Comparison of ENCODE assay signal across 15 cellular contexts in genomic region chr2:144328933-144329332, GRCh38.
DNase-seq lines count a peak whose midpoint lies in the region; ATAC-seq and TF ChIP-seq lines count a peak whose summit lies in the region.
"Had no signal": no experiment of that assay in that cellular context is flagged by ENCODE, and none has a peak within 500 bp of the region (broad histone marks: within the 10 kb centered on the region; RNA-seq: fewer than 3 reads in every experiment).

No MANE protein-coding gene starts in this region.

- peaks cover 11% of the 10 kb centered on the region for H3K79me2 ChIP-seq in SK-N-SH (ENCODE audit: insufficient read depth)

- no peaks in the 10 kb centered on the region for H4K20me1 ChIP-seq in SK-N-SH (ENCODE audit: insufficient read depth)

- H3K9me2 ChIP-seq in SK-N-SH: no peaks in the 10 kb centered on the region

- 90% methylated on average over 7 of the region's 7 CpGs for WGBS in SK-N-SH (ENCODE audit: low lambda C conversion rate)

- H3K27ac Mint-ChIP-seq in T-helper 17 cell: peak overlapping the region; percentile 60
- peak overlapping the region; percentile 73 for H3K27ac Mint-ChIP-seq in activated naive CD8-positive, alpha-beta T cell treated with anti-CD3 and anti-CD28 coated beads, Interleukin-2, amount 50 U/mL, for 24 hours
- peak overlapping the region; percentile 60 for H3K27ac Mint-ChIP-seq in stimulated activated naive CD8-positive, alpha-beta T cell treated with anti-CD3 and anti-CD28 coated beads, Interleukin-15, Interleukin-2, amounts not matched to agents 100 ng/mL and 50 ng/mL, for 24 hours

- no peak for ATAC-seq in activated T-cell treated with anti-CD3 and anti-CD28 coated beads, Interleukin-2, amount 50 U/mL, for 4 hours
- ATAC-seq in T-helper 17 cell: no peak
- ATAC-seq in activated naive CD8-positive, alpha-beta T cell treated with anti-CD3 and anti-CD28 coated beads, Interleukin-2, amount 50 U/mL, for 24 hours: no peak
- ATAC-seq: HCT116 had no signal

- H3K4me2 ChIP-seq in SK-N-SH: no peak overlapping the region

- no peak overlapping the region for H3K27ac ChIP-seq in SK-N-SH (ENCODE audit: low read depth in 2 of 2, low read length in 1 of 2)
- H3K27ac ChIP-seq: RWPE1 had no signal

- H3K36me3 ChIP-seq in SK-N-SH (replicated peaks in 1 of 2; ENCODE audit: control insufficient read depth in 1 of 2, insufficient read depth in 2 of 2, low read length in 1 of 2): no peaks in the 10 kb centered on the region

- no peaks in the 10 kb centered on the region for H3K9me3 Mint-ChIP-seq in activated T-cell treated with anti-CD3 and anti-CD28 coated beads, Interleukin-2, amount 50 U/mL, for 4 hours
- H3K9me3 Mint-ChIP-seq in activated naive CD8-positive, alpha-beta T cell treated with anti-CD3 and anti-CD28 coated beads, Interleukin-2, amount 50 U/mL, for 24 hours: peaks cover 4% of the 10 kb centered on the region
- no peaks in the 10 kb centered on the region for H3K9me3 Mint-ChIP-seq in stimulated activated naive CD8-positive, alpha-beta T cell treated with anti-CD3 and anti-CD28 coated beads, Interleukin-15, Interleukin-2, amounts not matched to agents 100 ng/mL and 50 ng/mL, for 24 hours
- H3K9me3 Mint-ChIP-seq: IgD-negative memory B cell had no signal

- H3K4me1 Mint-ChIP-seq in activated T-cell treated with anti-CD3 and anti-CD28 coated beads, Interleukin-2, amount 50 U/mL, for 4 hours (ENCODE audit: low read depth): peaks cover 61% of the 10 kb centered on the region
- peaks cover 43% of the 10 kb centered on the region for H3K4me1 Mint-ChIP-seq in T-helper 17 cell
- peaks cover 87% of the 10 kb centered on the region for H3K4me1 Mint-ChIP-seq in activated naive CD8-positive, alpha-beta T cell treated with anti-CD3 and anti-CD28 coated beads, Interleukin-2, amount 50 U/mL, for 24 hours
- H3K4me1 Mint-ChIP-seq in stimulated activated naive CD8-positive, alpha-beta T cell treated with anti-CD3 and anti-CD28 coated beads, Interleukin-15, Interleukin-2, amounts not matched to agents 100 ng/mL and 50 ng/mL, for 24 hours (ENCODE audit: low read depth): peaks cover 85% of the 10 kb centered on the region

- no peak for DNase-seq in activated T-cell treated with anti-CD3 and anti-CD28 coated beads, Interleukin-2, amount 50 U/mL, for 4 hours
- DNase-seq in activated T-cell treated with anti-CD3 and anti-CD28 coated beads, Interleukin-2, amount 50 U/mL, for 48 hours: no peak
- no peak for DNase-seq in T-helper 17 cell
- DNase-seq in activated naive CD8-positive, alpha-beta T cell treated with anti-CD3 and anti-CD28 coated beads, Interleukin-2, amount 50 U/mL, for 24 hours: no peak
- no peak for DNase-seq in hepatic stellate cell (ENCODE audit: low spot score)
- no peak for DNase-seq in SK-N-SH
- DNase-seq: AML-193, DMS79, NCI-H1436 treated with DMSO at 0.1 percent for 48 hours, NCI-H2081, NCI-H510A treated with DMSO at 0.1 percent for 48 hours had no signal

- CTCF ChIA-PET in SK-N-SH (lab: Yijun Ruan, JAX): interaction anchor here (0.6 to 0.7 kb wide), 2 partner anchors 39 to 1554 kb away, joined by 3 read pairs; no protein-coding TSS in a partner anchor

- H3K4me3 ChIP-seq in SK-N-SH (ENCODE audit: low read depth in 2 of 2, low read length in 1 of 2): no peak overlapping the region

- no peak for TF ChIP-seq EP300 in SK-N-SH (IDR thresholded peaks at IDR 0.05; ENCODE audit: borderline replicate concordance in 1 of 2, low read depth in 1 of 2, low read length in 1 of 2)

- H3K9me3 ChIP-seq in T-helper 17 cell (ENCODE audit: control insufficient read depth, low read length, poor library complexity, severe bottlenecking) (no peaks in the 10 kb centered on the region), SK-N-SH (no peaks in the 10 kb centered on the region)

- H3K27me3 Mint-ChIP-seq in activated T-cell treated with anti-CD3 and anti-CD28 coated beads, Interleukin-2, amount 50 U/mL, for 4 hours (ENCODE audit: low read depth): no peaks in the 10 kb centered on the region
- no peaks in the 10 kb centered on the region for H3K27me3 Mint-ChIP-seq in T-helper 17 cell
- H3K27me3 Mint-ChIP-seq in activated naive CD8-positive, alpha-beta T cell treated with anti-CD3 and anti-CD28 coated beads, Interleukin-2, amount 50 U/mL, for 24 hours: peaks cover 1% of the 10 kb centered on the region
- peaks cover 3% of the 10 kb centered on the region for H3K27me3 Mint-ChIP-seq in stimulated activated naive CD8-positive, alpha-beta T cell treated with anti-CD3 and anti-CD28 coated beads, Interleukin-15, Interleukin-2, amounts not matched to agents 100 ng/mL and 50 ng/mL, for 24 hours
- H3K27me3 Mint-ChIP-seq: IgD-negative memory B cell had no signal

- no peak for TF ChIP-seq RAD21 in SK-N-SH (IDR thresholded peaks at IDR 0.05; ENCODE audit: low read length)

- no peak overlapping the region for H2AFZ ChIP-seq in SK-N-SH (ENCODE audit: low read depth)

- TF ChIP-seq CTCF in SK-N-SH (IDR thresholded peaks at IDR 0.05): no peak

- H3K27me3 ChIP-seq in SK-N-SH (ENCODE audit: insufficient read depth): no peaks in the 10 kb centered on the region

- POLR2A ChIA-PET in SK-N-SH (lab: Yijun Ruan, JAX): no interaction called here

- peak overlapping the region; percentile 40 for H3K4me3 Mint-ChIP-seq in activated T-cell treated with anti-CD3 and anti-CD28 coated beads, Interleukin-2, amount 50 U/mL, for 4 hours
- H3K4me3 Mint-ChIP-seq in T-helper 17 cell: no peak overlapping the region
- H3K4me3 Mint-ChIP-seq in activated naive CD8-positive, alpha-beta T cell treated with anti-CD3 and anti-CD28 coated beads, Interleukin-2, amount 50 U/mL, for 24 hours: peak overlapping the region; percentile 48
- peak overlapping the region; percentile 40 for H3K4me3 Mint-ChIP-seq in stimulated activated naive CD8-positive, alpha-beta T cell treated with anti-CD3 and anti-CD28 coated beads, Interleukin-15, Interleukin-2, amounts not matched to agents 100 ng/mL and 50 ng/mL, for 24 hours

- no peak overlapping the region for H3K9ac ChIP-seq in SK-N-SH

- peaks cover 9% of the 10 kb centered on the region for H3K36me3 Mint-ChIP-seq in activated T-cell treated with anti-CD3 and anti-CD28 coated beads, Interleukin-2, amount 50 U/mL, for 4 hours (ENCODE audit: insufficient read depth)
- peaks cover 7% of the 10 kb centered on the region for H3K36me3 Mint-ChIP-seq in T-helper 17 cell (ENCODE audit: low read depth)
- peaks cover 33% of the 10 kb centered on the region for H3K36me3 Mint-ChIP-seq in activated naive CD8-positive, alpha-beta T cell treated with anti-CD3 and anti-CD28 coated beads, Interleukin-2, amount 50 U/mL, for 24 hours (ENCODE audit: low read depth)
- peaks cover 31% of the 10 kb centered on the region for H3K36me3 Mint-ChIP-seq in stimulated activated naive CD8-positive, alpha-beta T cell treated with anti-CD3 and anti-CD28 coated beads, Interleukin-15, Interleukin-2, amounts not matched to agents 100 ng/mL and 50 ng/mL, for 24 hours (ENCODE audit: low read depth)
- H3K36me3 Mint-ChIP-seq: IgD-negative memory B cell had no signal

- H3F3A ChIP-seq in SK-N-SH (replicated peaks; ENCODE audit: insufficient read depth): peaks cover 11% of the 10 kb centered on the region

- peaks cover 0 to 4% of the 10 kb centered on the region in 2 experiments; a peak in 3 of 4 replicates for H3K4me1 ChIP-seq in SK-N-SH (ENCODE audit: control insufficient read depth in 1 of 2, insufficient read depth in 2 of 2, low read depth in 1 of 2, low read length in 1 of 2)

TF ChIP-seq in SK-N-SH, 30 proteins besides CTCF, POLR2A, EP300 and RAD21 (continues in another document):
- TF ChIP-seq FOXJ3 (CRISPR knock-in tag; IDR thresholded peaks at IDR 0.05) (no peak), RCOR1 (IDR thresholded peaks at IDR 0.05; ENCODE audit: low read length) (no peak), SMC3 (IDR thresholded peaks at IDR 0.05; ENCODE audit: low read depth, low read length) (no peak), SIN3A (IDR thresholded peaks at IDR 0.05; ENCODE audit: borderline replicate concordance, low read depth, low read length) (no peak), REST (IDR thresholded peaks at IDR 0.05; ENCODE audit: low read depth, low read length) (no peak), TCF12 (IDR thresholded peaks at IDR 0.05) (no peak), MAX (IDR thresholded peaks at IDR 0.05; ENCODE audit: low read depth) (no peak), NRF1 (IDR thresholded peaks at IDR 0.05; ENCODE audit: low read depth, low read length) (no peak), GATA2 (CRISPR knock-in tag; IDR thresholded peaks at IDR 0.05) (no peak), RFX5 (IDR thresholded peaks at IDR 0.05; ENCODE audit: low read length) (no peak)
